ENCODE assay signal across 28 cellular contexts in genomic region chr22:27372364-27372763, GRCh38.
"Had no signal": no experiment of that assay in that cellular context is flagged by ENCODE, and none has a peak within 500 bp of the region (broad histone marks: within the 10 kb centered on the region; RNA-seq: fewer than 3 reads in every experiment).

No MANE protein-coding gene starts in this region.

- H3K27ac ChIP-seq: esophagus squamous epithelium, heart right ventricle, lower lobe of right lung, neutrophil, prostate gland, right atrium auricular region, stomach, thyroid gland, upper lobe of left lung had no signal

- H3K36me3 Mint-ChIP-seq: immature natural killer cell had no signal

- H3K4me3 Mint-ChIP-seq: dendritic cell treated with granulocyte-macrophage colony-stimulating factor and Interleukin-4, amounts not matched to agents 40 ng/mL and 50 ng/mL, for 4 days; immature natural killer cell; mesothelial cell of epicardium; naive thymus-derived CD4-positive, alpha-beta T cell; nephron had no signal

- H3K4me3 ChIP-seq: esophagus squamous epithelium, heart right ventricle, lower lobe of right lung, mucosa of descending colon, prostate gland, right atrium auricular region, smooth muscle cell, stomach, thyroid gland, upper lobe of left lung had no signal

- H3K4me1 ChIP-seq: heart right ventricle, lower lobe of right lung, prostate gland, right atrium auricular region had no signal

- H3K36me3 ChIP-seq: esophagus squamous epithelium, heart right ventricle, lower lobe of right lung, neutrophil, prostate gland, right atrium auricular region, stomach, thyroid gland, upper lobe of left lung had no signal

- H3K4me1 Mint-ChIP-seq: immature natural killer cell had no signal

- H3K27me3 ChIP-seq: neutrophil, right atrium auricular region, thyroid gland, upper lobe of left lung had no signal

- H3K27ac Mint-ChIP-seq: dendritic cell treated with granulocyte-macrophage colony-stimulating factor and Interleukin-4, amounts not matched to agents 40 ng/mL and 50 ng/mL, for 4 days; immature natural killer cell; mesothelial cell of epicardium; naive thymus-derived CD4-positive, alpha-beta T cell had no signal

- DNase-seq: central memory CD4-positive, alpha-beta T cell; effector CD8-positive, alpha-beta T cell; esophagus squamous epithelium; foreskin melanocyte; glutamatergic neuron; heart right ventricle; hypothalamus; immature natural killer cell; left ventricle myocardium superior; lower lobe of right lung; mucosa of descending colon; naive thymus-derived CD4-positive, alpha-beta T cell; stimulated activated CD4-positive, alpha-beta T cell treated with anti-CD3 and anti-CD28 coated beads, Interleukin-12 subunit alpha, Interleukin-12 subunit beta, amount 100 ng/mL, for 4 hours; stimulated activated CD4-positive, alpha-beta T cell treated with anti-CD3 and anti-CD28 coated beads, Interleukin-1b, Interleukin-23, amount 100 ng/mL, for 48 hours; stimulated activated CD4-positive, alpha-beta T cell treated with anti-CD3 and anti-CD28 coated beads, Interleukin-4, amount 100 ng/mL, for 1 hour; stimulated activated CD8-positive, alpha-beta memory T cell treated with anti-CD3 and anti-CD28 coated beads, Interleukin-4, amount 100 ng/mL, for 48 hours; stimulated activated naive CD4-positive, alpha-beta T cell treated with Interleukin-2 at 50 U/mL for 16 hours; stomach; thyroid gland; upper lobe of left lung had no signal

- ATAC-seq: heart right ventricle; left ventricle myocardium superior; lower lobe of right lung; naive thymus-derived CD4-positive, alpha-beta T cell; sciatic nerve had no signal

- H3K9me3 ChIP-seq: esophagus squamous epithelium, lower lobe of right lung, mucosa of descending colon, neutrophil, prostate gland, right atrium auricular region, thyroid gland, upper lobe of left lung had no signal
